Comparison of ENCODE assay signal across 24 cellular contexts in the genomic region with DNA sequence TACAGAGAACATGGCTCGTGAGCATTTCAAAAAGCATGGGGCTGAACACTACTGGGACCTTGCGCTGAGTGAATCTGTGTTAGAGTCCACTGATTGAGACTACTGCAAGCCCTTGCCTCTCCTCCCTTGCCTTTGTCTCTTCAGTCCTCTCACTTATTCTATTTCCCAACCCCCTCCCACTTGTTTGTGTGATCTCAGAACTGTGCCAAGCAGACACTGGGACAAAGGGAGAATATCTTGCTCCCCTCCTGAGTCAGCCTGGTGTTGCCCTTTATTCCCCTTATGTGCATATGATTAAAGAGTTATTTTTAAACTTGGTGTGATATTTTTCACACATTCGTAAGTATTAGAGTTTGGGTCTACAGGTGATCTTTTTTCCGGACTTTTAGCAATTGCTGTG. TPM values are rescaled to one million over a fixed set of nuclear protein-coding genes. Genes with fewer than 3 reads are reported as not detected.
DNase-seq lines count a peak whose midpoint lies in the region; ATAC-seq and TF ChIP-seq lines count a peak whose summit lies in the region.
"Had no signal": no experiment of that assay in that cellular context is flagged by ENCODE, and none has a peak within 500 bp of the region (broad histone marks: within the 10 kb centered on the region; RNA-seq: fewer than 3 reads in every experiment).

No MANE protein-coding gene starts in this region.

- no peaks in the 10 kb centered on the region for H3K27me3 ChIP-seq in left ventricle myocardium inferior (ENCODE audit: low read depth)
- H3K27me3 ChIP-seq in subcutaneous abdominal adipose tissue (ENCODE audit: control insufficient read depth in 5 of 5, insufficient read depth in 4 of 5, low read length in 5 of 5) = no peaks in the 10 kb centered on the region
- H3K27me3 ChIP-seq in mammary epithelial cell (ENCODE audit: insufficient read depth, low read length) = no peaks in the 10 kb centered on the region

- H3K27ac ChIP-seq in left ventricle myocardium inferior (replicated peaks) (no peak overlapping the region), subcutaneous abdominal adipose tissue (ENCODE audit: low read depth, low read length) (peak overlapping the region; percentile 57), mammary epithelial cell (ENCODE audit: insufficient read depth, low read depth, low read length) (no peak overlapping the region)
- H3K27ac ChIP-seq: 22Rv1 had no signal

- TF ChIP-seq CTCF in left ventricle myocardium inferior (IDR thresholded peaks at IDR 0.05; ENCODE audit: borderline replicate concordance) = no peak
- no peak for TF ChIP-seq CTCF in osteocyte (IDR thresholded peaks at IDR 0.05)
- TF ChIP-seq CTCF in mammary epithelial cell (conservative IDR thresholded peaks at IDR 0.05 in 1 of 2, IDR thresholded peaks at IDR 0.05 in 1 of 2; ENCODE audit: extremely low read depth in 1 of 2, insufficient read depth in 1 of 2, low read depth in 1 of 2, low read length in 2 of 2) = no peak

- CTCF ChIA-PET in mammary epithelial cell (lab: Charles Lee; ENCODE audit: low non-redundant PET) = no interaction called here

- H3K4me1 Mint-ChIP-seq in osteocyte (ENCODE audit: unreplicated experiment) = no peaks in the 10 kb centered on the region
- H3K4me1 Mint-ChIP-seq: B cell; CD14-positive monocyte; CD8-positive, alpha-beta memory T cell had no signal

- H3K4me3 Mint-ChIP-seq in osteocyte (ENCODE audit: unreplicated experiment) = no peak overlapping the region
- H3K4me3 Mint-ChIP-seq: B cell; CD14-positive monocyte; CD8-positive, alpha-beta memory T cell had no signal

- H4K20me1 ChIP-seq in mammary epithelial cell (ENCODE audit: insufficient read depth, low read length) = no peaks in the 10 kb centered on the region

- peaks cover 35% of the 10 kb centered on the region for H3K36me3 Mint-ChIP-seq in osteocyte (ENCODE audit: unreplicated experiment)

- no peaks in the 10 kb centered on the region for H3K27me3 Mint-ChIP-seq in osteocyte (ENCODE audit: unreplicated experiment)
- H3K27me3 Mint-ChIP-seq: B cell; CD8-positive, alpha-beta memory T cell had no signal

- no peak overlapping the region for H3K4me3 ChIP-seq in left ventricle myocardium inferior
- no peak overlapping the region for H3K4me3 ChIP-seq in subcutaneous abdominal adipose tissue (ENCODE audit: low read depth in 1 of 5, low read length in 5 of 5)
- no peak overlapping the region for H3K4me3 ChIP-seq in mammary epithelial cell (replicated peaks in 1 of 3; ENCODE audit: insufficient read depth in 1 of 3, low read depth in 2 of 3, low read length in 3 of 3)

- in situ Hi-C loops in mammary epithelial cell (cut with MboI; ENCODE audit: low sequenced_read_pairs in 2 of 2) = no loop called here

- no peaks in the 10 kb centered on the region for H3K9me3 ChIP-seq in left ventricle myocardium inferior (replicated peaks)
- no peaks in the 10 kb centered on the region for H3K9me3 ChIP-seq in subcutaneous abdominal adipose tissue (ENCODE audit: control insufficient read depth in 5 of 5, low read length in 5 of 5)
- no peaks in the 10 kb centered on the region for H3K9me3 ChIP-seq in mammary epithelial cell (replicated peaks; ENCODE audit: insufficient read depth, low read length)

- peak; percentile 19 for DNase-seq in activated CD8-positive, alpha-beta memory T cell treated with anti-CD3 and anti-CD28 coated beads for 24 hours
- no peak for DNase-seq in activated CD8-positive, alpha-beta memory T cell treated with anti-CD3 and anti-CD28 coated beads, Interleukin-2, amount 50 U/mL, for 48 hours
- no peak for DNase-seq in left cardiac atrium
- no peak for DNase-seq in left ventricle myocardium inferior
- DNase-seq in osteocyte (ENCODE audit: extremely low spot score, unreplicated experiment) = peak; percentile 25
- no peak for DNase-seq in mammary epithelial cell
- no peak for DNase-seq in NCI-H345 treated with DMSO at 0.1 percent for 48 hours (lab: John Stamatoyannopoulos, UW; ENCODE audit: unreplicated experiment)
- DNase-seq: CD8-positive, alpha-beta memory T cell; DMS79 treated with DMSO at 0.1 percent for 48 hours; GF-D8; HCEC 1CT; NCI-H1092; NCI-H1417 treated with DMSO at 0.1 percent for 48 hours; NCI-H1694 treated with DMSO at 0.1 percent for 48 hours; NCI-H2081; NCI-H2227 treated with DMSO at 0.1 percent for 48 hours; NCI-H510A; NCI-H69; RPMI8226; SHP77 had no signal

- 92% methylated on average over 4 of the region's 4 CpGs for WGBS in mammary epithelial cell (ENCODE audit: low coverage, missing lambda C conversion rate)

- H2AFZ ChIP-seq in mammary epithelial cell (ENCODE audit: low read depth, low read length) = no peak overlapping the region

- intact Hi-C loops in left cardiac atrium (cut with DNase I) = no loop called here
- intact Hi-C loops in left ventricle myocardium inferior (cut with micrococcal nuclease) = no loop called here
- intact Hi-C loops in mammary epithelial cell (cut with micrococcal nuclease) = no loop called here

- H3K9me3 Mint-ChIP-seq in osteocyte (ENCODE audit: unreplicated experiment) = no peaks in the 10 kb centered on the region
- H3K9me3 Mint-ChIP-seq: CD14-positive monocyte; CD8-positive, alpha-beta memory T cell had no signal

- dilution Hi-C loops in mammary epithelial cell (cut with HindIII; ENCODE audit: low sequenced_read_pairs) = no loop called here

- no peaks in the 10 kb centered on the region for H3K4me1 ChIP-seq in left ventricle myocardium inferior
- peaks cover 0 to 16% (median 2%) of the 10 kb centered on the region in 5 donors for H3K4me1 ChIP-seq in subcutaneous abdominal adipose tissue (ENCODE audit: control insufficient read depth in 5 of 5, insufficient read depth in 5 of 5, low read length in 5 of 5)
- H3K4me1 ChIP-seq in mammary epithelial cell (ENCODE audit: insufficient read depth, low read length) = no peaks in the 10 kb centered on the region

- H3K79me2 ChIP-seq in mammary epithelial cell (ENCODE audit: insufficient read depth, low read length) = no peaks in the 10 kb centered on the region

- no peak overlapping the region for H3K4me2 ChIP-seq in mammary epithelial cell (ENCODE audit: insufficient read depth, low read depth, low read length)

- peak; percentile 50 to 58 for ATAC-seq in left cardiac atrium

- no peak overlapping the region for H3K27ac Mint-ChIP-seq in osteocyte (ENCODE audit: unreplicated experiment)
- H3K27ac Mint-ChIP-seq: B cell had no signal

- BruUV-seq in mammary epithelial cell (replicated peaks; lab: Mats Ljungman, UMichigan) = no TSS peak

- H3K9ac ChIP-seq in subcutaneous abdominal adipose tissue (ENCODE audit: low read length in 5 of 5) = no peak overlapping the region
- no peak overlapping the region for H3K9ac ChIP-seq in mammary epithelial cell (ENCODE audit: insufficient read depth, low read length)

- H3K36me3 ChIP-seq in left ventricle myocardium inferior = peaks cover 79% of the 10 kb centered on the region
- H3K36me3 ChIP-seq in subcutaneous abdominal adipose tissue (ENCODE audit: control insufficient read depth in 5 of 5, insufficient read depth in 5 of 5, low read length in 5 of 5) = peaks cover 13 to 61% (median 36%) of the 10 kb centered on the region in 5 donors
- H3K36me3 ChIP-seq in mammary epithelial cell (ENCODE audit: insufficient read depth, low read length) = peaks cover 40% of the 10 kb centered on the region

RNA-seq across cellular contexts. Expression of gene RPRD2, which starts 11.1 kb away (rescaled TPM):
- 10 to 100 TPM; 22.5 to 24.3 TPM for total RNA-seq in left cardiac atrium
- total RNA-seq in left ventricle myocardium inferior = 22.9 TPM
- 29.9 and 31.7 TPM in 2 replicates for total RNA-seq in osteocyte
- 10 to 100 TPM; 12.7 to 22.7 TPM for total RNA-seq in mammary epithelial cell
- polyA plus RNA-seq in mammary epithelial cell = 12.6 TPM
- polyA minus RNA-seq in mammary epithelial cell = 19.4 TPM

RNA-seq across cellular contexts. Expression of gene PRPF3, which starts 31.6 kb away (rescaled TPM):
- total RNA-seq in left cardiac atrium (10 to 100 TPM; 22.1 to 25.1 TPM), left ventricle myocardium inferior (19.3 TPM), osteocyte (55.0 and 55.2 TPM in 2 replicates), mammary epithelial cell (10 to 100 TPM; 29.0 to 52.3 TPM)
- polyA plus RNA-seq in mammary epithelial cell = 17.1 TPM
- polyA minus RNA-seq in mammary epithelial cell = 36.1 TPM

RNA-seq across cellular contexts. Expression of gene MRPS21, which starts 59.2 kb away (rescaled TPM):
- total RNA-seq in left cardiac atrium (10 to 100 TPM; 72.6 to 74.3 TPM), left ventricle myocardium inferior (72.5 TPM), osteocyte (76.0 and 81.5 TPM in 2 replicates), mammary epithelial cell (10 to 100 TPM; 27.3 to 84.8 TPM)
- polyA plus RNA-seq in mammary epithelial cell = 77.6 TPM
- polyA minus RNA-seq in mammary epithelial cell = 10.7 TPM

Comparison
In these comparisons a context has a peak if more than half of its experiments do, and no peak if none do; other contexts are left out.
1. DNase-seq: peak in activated CD8-positive, alpha-beta memory T cell treated with anti-CD3 and anti-CD28 coated beads for 24 hours (single experiment) and osteocyte (single experiment); none in activated CD8-positive, alpha-beta memory T cell treated with anti-CD3 and anti-CD28 coated beads, Interleukin-2, amount 50 U/mL, for 48 hours (single experiment), left cardiac atrium (single experiment), left ventricle myocardium inferior (single experiment), mammary epithelial cell (single experiment) and NCI-H345 treated with DMSO at 0.1 percent for 48 hours (single experiment).